1 cellular context compared by ENCODE assay signal in genomic region chr6:167474171-167474570, GRCh38.
TF ChIP-seq lines count a peak whose summit lies in the region.

No MANE protein-coding gene starts in this region.

TF ChIP-seq in H1, 55 proteins besides CTCF, POLR2A, EP300 and RAD21:
- TF ChIP-seq SUZ12 (IDR thresholded peaks at IDR 0.05; ENCODE audit: low read length) (no peak), TCF12 (IDR thresholded peaks at IDR 0.05; ENCODE audit: low read depth, low read length) (no peak), EGR1 (IDR thresholded peaks at IDR 0.05; ENCODE audit: borderline replicate concordance, low read depth, low read length) (no peak), BRCA1 (IDR thresholded peaks at IDR 0.05; ENCODE audit: low read depth, low read length) (no peak)
